In the genomic region with DNA sequence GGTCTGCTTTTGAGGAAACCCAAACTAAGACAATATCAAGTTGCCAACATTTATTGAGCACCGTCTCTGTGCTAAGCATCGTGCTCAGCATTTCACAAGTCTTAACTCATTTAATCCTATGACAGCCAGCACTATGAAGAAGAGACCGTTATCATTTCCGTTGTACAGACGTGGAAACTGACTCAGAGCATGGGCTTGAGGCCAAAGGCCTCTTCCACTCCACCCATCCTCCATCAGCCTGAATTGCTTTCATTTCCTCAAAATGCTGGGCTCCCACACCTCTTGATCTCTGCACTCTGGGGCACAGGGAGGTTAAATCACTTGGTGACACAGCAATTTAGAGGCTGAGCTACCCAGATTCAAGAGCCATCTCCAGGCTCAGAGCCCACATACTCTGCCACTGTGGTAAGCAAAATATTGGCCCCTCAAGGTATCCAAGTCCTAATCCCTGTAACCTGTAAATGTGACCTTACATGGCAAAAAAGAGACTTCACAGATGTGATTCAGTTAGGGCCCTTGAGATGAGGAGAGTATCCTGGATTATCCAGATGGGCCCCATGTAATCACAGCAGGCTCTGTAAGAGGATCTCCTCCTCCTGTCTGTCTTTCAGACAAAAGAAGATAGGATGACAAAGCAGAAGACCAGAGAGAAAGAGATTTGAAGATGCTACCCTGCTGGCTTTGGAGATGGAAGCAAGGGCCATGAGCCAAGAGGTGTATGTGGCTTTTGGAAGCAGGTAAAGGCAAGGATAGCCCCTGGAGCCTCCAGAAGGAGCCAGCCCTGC, we compare ENCODE assay signal across 8 cellular contexts. TPM values are rescaled to one million over a fixed set of nuclear protein-coding genes. Genes with fewer than 3 reads are reported as not detected.
DNase-seq lines count a peak whose midpoint lies in the region; ATAC-seq and TF ChIP-seq lines count a peak whose summit lies in the region.

No MANE protein-coding gene starts in this region.

- H3K4me1 ChIP-seq in SJSA1 (replicated peaks): peaks cover 30% of the 10 kb centered on the region

- intact Hi-C loops in lower leg skin (cut with DNase I; ENCODE audit: low total_unique reads): no loop called here

- H3K27me3 ChIP-seq in SJSA1 (replicated peaks): no peaks in the 10 kb centered on the region

- no peaks in the 10 kb centered on the region for H3K9me3 ChIP-seq in SJSA1 (replicated peaks)

- TF ChIP-seq CTCF in lower leg skin (IDR thresholded peaks at IDR 0.05) (no peak), coronary artery (IDR thresholded peaks at IDR 0.05) (no peak)

- ATAC-seq in GM19328 (IDR thresholded peaks at IDR 0.05; ENCODE audit: unreplicated experiment) (peak; percentile 98), HG03439 (IDR thresholded peaks at IDR 0.05; ENCODE audit: unreplicated experiment) (peak; percentile 95)

- no peak overlapping the region for H3K4me3 ChIP-seq in SJSA1
- H3K4me3 ChIP-seq in lower leg skin (ENCODE audit: low read depth, poor library complexity, severe bottlenecking): no peak overlapping the region
- no peak overlapping the region for H3K4me3 ChIP-seq in coronary artery

- 1 to 11% methylated on average over 5 of the region's 5 CpGs for WGBS in lower leg skin, 2 donors

- DNase-seq in AG20443 (ENCODE audit: low spot score) (peak; percentile 80), SJSA1 (ENCODE audit: low read depth in 1 of 2, low spot score in 2 of 2) (peak; percentile 72 to 75), amniotic epithelial cell (ENCODE audit: low read depth) (peak; percentile 92), lower leg skin (ENCODE audit: low spot score in 2 of 2) (peak; percentile 81 to 94), coronary artery (ENCODE audit: low spot score) (no peak)
- DNase-seq in stimulated activated CD8-positive, alpha-beta memory T cell treated with anti-CD3 and anti-CD28 coated beads, Interleukin-4, amount 100 ng/mL, for 48 hours: peak; percentile 63

- H3K27ac ChIP-seq in SJSA1 (peak overlapping the region; percentile 60), coronary artery (peak overlapping the region in 1 of 2 donors; percentile 30)

- no peak for TF ChIP-seq POLR2A in lower leg skin (IDR thresholded peaks at IDR 0.05)

- no peaks in the 10 kb centered on the region for H3K36me3 ChIP-seq in SJSA1

RNA-seq across cellular contexts. Expression of gene FLNB, which starts 24.3 kb away (rescaled TPM):
- 130 and 207 TPM in 2 replicates for total RNA-seq in SJSA1 (2014; rRNA removed; shearing (Covaris generic))
- 100 to 1,000 TPM; 108 to 155 (median 128) TPM for total RNA-seq in lower leg skin
